Comparison of ENCODE assay signal across 9 cellular contexts in the genomic region with DNA sequence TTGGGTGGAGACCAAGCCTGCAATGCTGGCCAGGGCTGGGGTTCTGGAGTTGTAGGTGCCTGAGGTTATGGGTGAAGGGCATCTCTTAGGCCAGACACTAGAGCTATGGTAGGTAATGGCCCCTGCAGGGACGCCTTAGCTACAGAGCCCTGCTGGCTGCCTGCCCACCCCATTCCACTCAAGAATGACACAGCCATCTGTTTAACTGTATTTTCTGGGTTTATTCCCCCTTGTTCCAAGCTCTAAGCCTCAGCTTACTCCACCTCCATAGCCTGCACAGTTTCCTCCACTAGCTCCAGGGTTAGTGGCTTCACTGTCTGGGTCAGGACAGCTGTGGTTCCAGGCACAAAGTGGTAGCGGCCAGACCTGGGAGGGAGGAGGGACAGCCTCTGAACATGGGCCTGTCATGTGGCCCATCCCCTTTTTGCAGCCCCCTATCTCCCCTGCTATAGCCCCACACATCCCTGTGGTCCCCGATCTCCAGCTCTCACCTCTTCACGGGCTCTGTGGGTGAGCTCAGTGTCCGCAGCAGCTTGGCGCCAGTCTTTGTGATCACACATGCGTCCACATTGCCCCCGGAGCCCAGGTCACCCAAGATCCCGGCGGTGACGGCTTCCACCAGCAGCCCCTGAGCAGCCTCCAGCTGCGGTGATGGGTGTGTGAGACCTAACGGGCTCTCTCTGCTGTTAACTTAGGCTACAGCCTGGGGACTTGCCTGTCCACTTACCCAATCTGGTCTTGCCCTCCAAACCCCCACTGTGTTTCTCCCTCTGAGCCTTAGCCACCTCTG. TPM values are rescaled to one million over a fixed set of nuclear protein-coding genes. Genes with fewer than 3 reads are reported as not detected.
DNase-seq lines count a peak whose midpoint lies in the region; ATAC-seq, FAIRE-seq and TF ChIP-seq lines count a peak whose summit lies in the region.
"Had no signal": no experiment of that assay in that cellular context is flagged by ENCODE, and none has a peak within 500 bp of the region (broad histone marks: within the 10 kb centered on the region; RNA-seq: fewer than 3 reads in every experiment).

No MANE protein-coding gene starts in this region.

- H3K4me3 ChIP-seq in ACC112 (ENCODE audit: low read depth, low read length) (peak overlapping the region; percentile 90), K562 (peak overlapping the region; percentile 85)

- CTCF ChIA-PET in K562 (lab: Yijun Ruan, JAX; ENCODE audit: low intra/inter-chr PET ratio), result interaction anchor here (0.7 kb wide), 1 partner anchor 295 kb away, joined by 3 read pairs; no protein-coding TSS in a partner anchor

- intact Hi-C loops in K562 (cut with micrococcal nuclease), result loop anchor here (5.0 to 10.0 kb wide), 2 partner anchors 108 to 410 kb away; a partner anchor contains a TSS

- H3K9me3 Mint-ChIP-seq in HFFc6 (peaks cover 8% of the 10 kb centered on the region; the same call in 1 of the 2 replicates), mesothelial cell of epicardium (no peaks in the 10 kb centered on the region)

- H3K9ac ChIP-seq in K562 (ENCODE audit: insufficient read depth in 1 of 2, low read depth in 2 of 2, low read length in 2 of 2), result peak overlapping the region; percentile 90 to 98

- no peaks in the 10 kb centered on the region; the same call in 1 of the 2 replicates for H4K20me1 ChIP-seq in K562 (replicated peaks; ENCODE audit: control insufficient read depth, insufficient read depth, low read length)

- in situ Hi-C loops in K562 (cut with MboI), result no loop called here

- peaks cover 29% of the 10 kb centered on the region for H3K4me1 Mint-ChIP-seq in HFFc6 (ENCODE audit: low read depth)
- H3K4me1 Mint-ChIP-seq in mesothelial cell of epicardium, result peaks cover 20% of the 10 kb centered on the region

- BruUV-seq in K562 (replicated peaks; lab: Mats Ljungman, UMichigan), result TSS peak; percentile 65

- H3K27me3 Mint-ChIP-seq in HFFc6 (ENCODE audit: insufficient read depth), result peaks cover 30% of the 10 kb centered on the region
- no peaks in the 10 kb centered on the region for H3K27me3 Mint-ChIP-seq in mesothelial cell of epicardium (ENCODE audit: low read depth)

- DNase-seq in HFFc6 (no peak), K562 (ENCODE audit: extremely low read depth in 1 of 4, low spot score in 3 of 4) (peak; percentile 37 to 47 (median 44)), mesothelial cell of epicardium (ENCODE audit: low spot score in 2 of 2, unreplicated experiment in 2 of 2) (no peak), cortex of kidney (lab: John Stamatoyannopoulos, UW) (no peak), DMS153 (lab: John Stamatoyannopoulos, UW) (no peak)
- DNase-seq: NCI-H526 treated with DMSO at 0.1 percent for 48 hours had no signal

- H3K27ac ChIP-seq in ACC112 (ENCODE audit: low read depth, low read length) (no peak overlapping the region), K562 (ENCODE audit: extremely low read depth, low read depth, low read length) (peak overlapping the region; percentile 66)

- no peaks in the 10 kb centered on the region for H3K9me3 ChIP-seq in K562 (replicated peaks; ENCODE audit: control insufficient read depth, insufficient read depth, low read depth, low read length)

- peak overlapping the region; percentile 99 for H3K4me3 Mint-ChIP-seq in HFFc6
- H3K4me3 Mint-ChIP-seq in mesothelial cell of epicardium, result peak overlapping the region; percentile 100

- TF ChIP-seq CTCF in HFFc6 (IDR thresholded peaks at IDR 0.05), result no peak
- no peak for TF ChIP-seq CTCF in K562 (IDR thresholded peaks at IDR 0.05 in 2 of 3, conservative IDR thresholded peaks at IDR 0.05 in 1 of 3; ENCODE audit: insufficient read depth in 2 of 3, low read depth in 1 of 3, low read length in 3 of 3)
- TF ChIP-seq CTCF in mesothelial cell of epicardium (IDR thresholded peaks at IDR 0.05; ENCODE audit: unreplicated experiment), result no peak

- H3K79me2 ChIP-seq in ACC112 (ENCODE audit: control insufficient read depth, insufficient read depth, low read length, unreplicated experiment) (peaks cover 5% of the 10 kb centered on the region), K562 (ENCODE audit: control insufficient read depth, insufficient read depth, low read length) (peaks cover 42% of the 10 kb centered on the region)

- peak; percentile 71 for FAIRE-seq in K562 (lab: Jason Lieb, UNC)

- peak overlapping the region; percentile 99 for H3K4me2 ChIP-seq in K562 (ENCODE audit: insufficient read depth, low read length)

- H3K9me1 ChIP-seq in K562 (ENCODE audit: control insufficient read depth, insufficient read depth, low read length), result no peaks in the 10 kb centered on the region

- H3K36me3 ChIP-seq in ACC112 (ENCODE audit: insufficient read depth, low read length) (no peaks in the 10 kb centered on the region), K562 (ENCODE audit: control insufficient read depth, insufficient read depth, low read length) (peaks cover 31% of the 10 kb centered on the region; the same call in 2 of the 3 replicates)

- ATAC-seq in K562 (peak; percentile 16), HG02642 (IDR thresholded peaks at IDR 0.05; ENCODE audit: poor library complexity, unreplicated experiment) (no peak), HG02981 (IDR thresholded peaks at IDR 0.05; ENCODE audit: unreplicated experiment) (no peak)

- H2AFZ ChIP-seq in ACC112 (ENCODE audit: low read length, unreplicated experiment), result no peak overlapping the region
- peak overlapping the region; percentile 95 for H2AFZ ChIP-seq in K562 (ENCODE audit: low read depth, low read length)

- H3K36me3 Mint-ChIP-seq in HFFc6 (ENCODE audit: low read depth) (no peaks in the 10 kb centered on the region; the same call in 1 of the 2 replicates), mesothelial cell of epicardium (no peaks in the 10 kb centered on the region)

- POLR2A ChIA-PET in K562 (lab: Yijun Ruan, JAX), result interaction anchor here (0.5 to 1.7 kb wide), 22 partner anchors 7 to 421 kb away, joined by 3 to 8 read pairs (median 3); a partner anchor contains a TSS

- 6% methylated on average over 13 of the region's 13 CpGs for WGBS in K562 (ENCODE audit: insufficient coverage, low coverage, missing lambda C conversion rate)

- H3K4me1 ChIP-seq in ACC112 (ENCODE audit: control insufficient read depth, insufficient read depth, low read length, unreplicated experiment), result peaks cover 17% of the 10 kb centered on the region
- peaks cover 17 to 65% of the 10 kb centered on the region in 2 experiments for H3K4me1 ChIP-seq in K562 (replicated peaks in 1 of 2; ENCODE audit: control insufficient read depth in 2 of 2, insufficient read depth in 2 of 2, low read length in 2 of 2)

- TF ChIP-seq RAD21 in K562 (CRISPR knock-in tag; conservative IDR thresholded peaks at IDR 0.05 in 1 of 2, IDR thresholded peaks at IDR 0.05 in 1 of 2), result no peak

- H3K27ac Mint-ChIP-seq in HFFc6, result peak overlapping the region; percentile 92
- peak overlapping the region; percentile 44 for H3K27ac Mint-ChIP-seq in mesothelial cell of epicardium

- TF ChIP-seq EP300 in K562 (IDR thresholded peaks at IDR 0.05; ENCODE audit: low read length), result no peak

- TF ChIP-seq POLR2A in K562 (conservative IDR thresholded peaks at IDR 0.05), result no peak

- no peaks in the 10 kb centered on the region for H3K27me3 ChIP-seq in ACC112 (ENCODE audit: insufficient read depth, low read length)
- no peaks in the 10 kb centered on the region for H3K27me3 ChIP-seq in K562 (ENCODE audit: control insufficient read depth in 2 of 2, insufficient read depth in 2 of 2, low read length in 2 of 2)

RNA-seq across cellular contexts. Expression of a gene that starts 2.1 kb away (rescaled TPM):
- 10 to 100 TPM; 36.3 to 49.7 (median 40.0) TPM for total RNA-seq in HFFc6 (2021; fragmentation: NEBNext Ultra II Directional; extraction: Animal tissue kit (Norgen Biotek cat#: 25700))
- total RNA-seq in K562 (2011; cell fraction: chromatin; rRNA removed; ENCODE audit: low replicate concordance), result 1.6 and 9.1 TPM in 2 replicates
- 14.7 and 18.7 TPM in 2 replicates for total RNA-seq in K562 (2011; cell fraction: nucleolus; rRNA removed)
- 7.4 and 9.6 TPM in 2 replicates for total RNA-seq in K562 (2011; cell fraction: nucleoplasm; rRNA removed)
- 101 and 105 TPM in 2 replicates for total RNA-seq in K562 (2014; rRNA removed)
- 17.9 and 24.9 TPM in 2 replicates for total RNA-seq in K562 (2014; rRNA removed; fragmentation: Illumina TruSeq; extraction: Trizol)
- 53.1 and 53.4 TPM in 2 replicates for total RNA-seq in K562 (2015; rRNA removed; fragmentation: Illumina TruSeq; extraction: Trizol)
- total RNA-seq in K562 (2021), result 73.0 and 73.1 TPM in 2 replicates
- 17.3 and 21.0 TPM in 2 replicates for polyA plus RNA-seq in K562 (2011; rRNA removed)
- polyA plus RNA-seq in K562 (2011; cell fraction: cytosol; rRNA removed), result 46.1 and 143 TPM in 2 replicates
- polyA plus RNA-seq in K562 (2011; cell fraction: nucleus; rRNA removed), result 17.2 and 24.0 TPM in 2 replicates
- polyA plus RNA-seq in K562 (2012), result 84.8 and 94.3 TPM in 2 replicates
- 11.7 and 44.6 TPM in 2 replicates for polyA plus RNA-seq in K562 (2014; fragmentation: Illumina TruSeq; extraction: Trizol)
- polyA plus RNA-seq in K562 (2014; fragmentation: Nextera tagmentation; extraction: Ambion mirVana), result 10 to 100 TPM; 33.5 to 51.0 TPM
- polyA plus RNA-seq in K562 (2014; rRNA removed), result 94.1 and 118 TPM in 2 replicates
- polyA minus RNA-seq in K562 (2011; rRNA and poly(A)+ RNA removed), result 2.5 and 3.3 TPM in 2 replicates
- polyA minus RNA-seq in K562 (2011; cell fraction: cytosol; rRNA and poly(A)+ RNA removed), result 20.3 and 25.1 TPM in 2 replicates
- 13.1 and 14.0 TPM in 2 replicates for polyA minus RNA-seq in K562 (2011; cell fraction: nucleus; rRNA and poly(A)+ RNA removed)
- 14.0 to 17.2 TPM (median 16.7 TPM) in 3 replicates for total RNA-seq in mesothelial cell of epicardium

RNA-seq across cellular contexts. Expression of a gene that starts 2.8 kb away (rescaled TPM):
- total RNA-seq in HFFc6 (2021; fragmentation: NEBNext Ultra II Directional; extraction: Animal tissue kit (Norgen Biotek cat#: 25700)), result under 1 TPM; 0.25 to 0.63 (median 0.43) TPM
- 6.7 and 9.8 TPM in 2 replicates for total RNA-seq in K562 (2011; cell fraction: chromatin; rRNA removed; ENCODE audit: low replicate concordance)
- 9.2 and 10.8 TPM in 2 replicates for total RNA-seq in K562 (2011; cell fraction: nucleolus; rRNA removed)
- total RNA-seq in K562 (2011; cell fraction: nucleoplasm; rRNA removed), result 3.4 and 3.5 TPM in 2 replicates
- total RNA-seq in K562 (2014; rRNA removed), result 4.0 and 5.6 TPM in 2 replicates
- 2.0 and 2.4 TPM in 2 replicates for total RNA-seq in K562 (2014; rRNA removed; fragmentation: Illumina TruSeq; extraction: Trizol)
- total RNA-seq in K562 (2015; rRNA removed; fragmentation: Illumina TruSeq; extraction: Trizol), result 2.4 and 3.4 TPM in 2 replicates
- total RNA-seq in K562 (2021), result 3.8 and 4.1 TPM in 2 replicates
- polyA plus RNA-seq in K562 (2011; rRNA removed), result 1.4 TPM in 2 replicates
- polyA plus RNA-seq in K562 (2011; cell fraction: cytosol; rRNA removed), result 2.0 and 5.9 TPM in 2 replicates
- 4.2 and 10.5 TPM in 2 replicates for polyA plus RNA-seq in K562 (2011; cell fraction: nucleus; rRNA removed)
- 1.8 and 4.6 TPM in 2 replicates for polyA plus RNA-seq in K562 (2012)
- polyA plus RNA-seq in K562 (2014; fragmentation: Illumina TruSeq; extraction: Trizol), result 3.3 TPM in 2 replicates
- 1 to 10 TPM; 1.7 to 2.5 TPM for polyA plus RNA-seq in K562 (2014; fragmentation: Nextera tagmentation; extraction: Ambion mirVana)
- 5.2 and 5.5 TPM in 2 replicates for polyA plus RNA-seq in K562 (2014; rRNA removed)
- 0.75 and 1.7 TPM in 2 replicates for polyA minus RNA-seq in K562 (2011; rRNA and poly(A)+ RNA removed)
- polyA minus RNA-seq in K562 (2011; cell fraction: cytosol; rRNA and poly(A)+ RNA removed), result 0.95 and 1.7 TPM in 2 replicates
- 0.78 and 2.2 TPM in 2 replicates for polyA minus RNA-seq in K562 (2011; cell fraction: nucleus; rRNA and poly(A)+ RNA removed)
- 1.00 to 1.5 TPM (median 1.4 TPM) in 3 replicates for total RNA-seq in mesothelial cell of epicardium

RNA-seq across cellular contexts. Expression of a gene that starts 9.4 kb away (rescaled TPM):
- 10 to 100 TPM; 17.6 to 21.8 (median 19.8) TPM for total RNA-seq in HFFc6 (2021; fragmentation: NEBNext Ultra II Directional; extraction: Animal tissue kit (Norgen Biotek cat#: 25700))
- total RNA-seq in K562 (2011; cell fraction: chromatin; rRNA removed; ENCODE audit: low replicate concordance), result 40.9 and 121 TPM in 2 replicates
- total RNA-seq in K562 (2011; cell fraction: nucleolus; rRNA removed), result 59.7 and 75.9 TPM in 2 replicates
- total RNA-seq in K562 (2011; cell fraction: nucleoplasm; rRNA removed), result 41.1 and 47.6 TPM in 2 replicates
- total RNA-seq in K562 (2014; rRNA removed) (6.8 and 9.0 TPM in 2 replicates), K562 (2014; rRNA removed; fragmentation: Illumina TruSeq; extraction: Trizol) (3.0 and 3.2 TPM in 2 replicates), K562 (2015; rRNA removed; fragmentation: Illumina TruSeq; extraction: Trizol) (4.1 and 4.5 TPM in 2 replicates), K562 (2021) (14.2 and 21.0 TPM in 2 replicates), mesothelial cell of epicardium (68.5 to 73.8 TPM (median 68.8 TPM) in 3 replicates)
- polyA plus RNA-seq in K562 (2011; rRNA removed) (6.7 and 14.9 TPM in 2 replicates), K562 (2014; fragmentation: Illumina TruSeq; extraction: Trizol) (5.0 and 5.6 TPM in 2 replicates), K562 (2014; fragmentation: Nextera tagmentation; extraction: Ambion mirVana) (under 1 TPM; 0.46 to 0.94 TPM), K562 (2014; rRNA removed) (7.6 and 14.9 TPM in 2 replicates)
- polyA plus RNA-seq in K562 (2011; cell fraction: cytosol; rRNA removed), result 9.5 and 10.8 TPM in 2 replicates
- 72.6 and 86.1 TPM in 2 replicates for polyA plus RNA-seq in K562 (2011; cell fraction: nucleus; rRNA removed)
- polyA plus RNA-seq in K562 (2012), result 14.1 and 15.5 TPM in 2 replicates
- 1.5 and 2.2 TPM in 2 replicates for polyA minus RNA-seq in K562 (2011; rRNA and poly(A)+ RNA removed)
- 2.3 and 6.2 TPM in 2 replicates for polyA minus RNA-seq in K562 (2011; cell fraction: cytosol; rRNA and poly(A)+ RNA removed)
- 8.9 and 10.0 TPM in 2 replicates for polyA minus RNA-seq in K562 (2011; cell fraction: nucleus; rRNA and poly(A)+ RNA removed)

RNA-seq across cellular contexts. Expression of a gene that starts 33.9 kb away (rescaled TPM):
- total RNA-seq in HFFc6 (2021; fragmentation: NEBNext Ultra II Directional; extraction: Animal tissue kit (Norgen Biotek cat#: 25700)), result 100 to 1,000 TPM in 1 of 6 experiments, 10 to 100 TPM in 5; 89.8 to 113 (median 98.9) TPM
- total RNA-seq in K562 (2011; cell fraction: chromatin; rRNA removed; ENCODE audit: low replicate concordance), result 178 and 539 TPM in 2 replicates
- 265 and 279 TPM in 2 replicates for total RNA-seq in K562 (2011; cell fraction: nucleolus; rRNA removed)
- total RNA-seq in K562 (2011; cell fraction: nucleoplasm; rRNA removed), result 167 and 175 TPM in 2 replicates
- 15.0 and 16.9 TPM in 2 replicates for total RNA-seq in K562 (2014; rRNA removed)
- total RNA-seq in K562 (2014; rRNA removed; fragmentation: Illumina TruSeq; extraction: Trizol), result 9.9 and 10.0 TPM in 2 replicates
- 10.4 and 11.6 TPM in 2 replicates for total RNA-seq in K562 (2015; rRNA removed; fragmentation: Illumina TruSeq; extraction: Trizol)
- total RNA-seq in K562 (2021), result 32.8 and 43.5 TPM in 2 replicates
- polyA plus RNA-seq in K562 (2011; rRNA removed), result 22.9 and 48.4 TPM in 2 replicates
- polyA plus RNA-seq in K562 (2011; cell fraction: cytosol; rRNA removed), result 30.2 and 36.7 TPM in 2 replicates
- polyA plus RNA-seq in K562 (2011; cell fraction: nucleus; rRNA removed), result 238 and 295 TPM in 2 replicates
- 24.3 and 29.4 TPM in 2 replicates for polyA plus RNA-seq in K562 (2012)
- polyA plus RNA-seq in K562 (2014; fragmentation: Illumina TruSeq; extraction: Trizol), result 24.1 and 30.0 TPM in 2 replicates
- 1 to 10 TPM in 1 of 2 experiments, under 1 TPM in 1; 0.75 to 1.8 TPM for polyA plus RNA-seq in K562 (2014; fragmentation: Nextera tagmentation; extraction: Ambion mirVana)
- polyA plus RNA-seq in K562 (2014; rRNA removed), result 25.1 and 32.7 TPM in 2 replicates
- 24.9 and 34.3 TPM in 2 replicates for polyA minus RNA-seq in K562 (2011; rRNA and poly(A)+ RNA removed)
- polyA minus RNA-seq in K562 (2011; cell fraction: cytosol; rRNA and poly(A)+ RNA removed), result 24.5 and 42.6 TPM in 2 replicates
- 67.9 and 90.5 TPM in 2 replicates for polyA minus RNA-seq in K562 (2011; cell fraction: nucleus; rRNA and poly(A)+ RNA removed)
- 129 to 155 TPM (median 140 TPM) in 3 replicates for total RNA-seq in mesothelial cell of epicardium

RNA-seq across cellular contexts. Expression of a gene that starts 41.4 kb away (rescaled TPM):
- total RNA-seq in HFFc6 (2021; fragmentation: NEBNext Ultra II Directional; extraction: Animal tissue kit (Norgen Biotek cat#: 25700)), result 10 to 100 TPM; 25.2 to 34.1 (median 29.3) TPM
- total RNA-seq in K562 (2011; cell fraction: chromatin; rRNA removed; ENCODE audit: low replicate concordance), result 20.7 and 55.9 TPM in 2 replicates
- 27.2 and 30.7 TPM in 2 replicates for total RNA-seq in K562 (2011; cell fraction: nucleolus; rRNA removed)
- total RNA-seq in K562 (2011; cell fraction: nucleoplasm; rRNA removed), result 23.5 and 24.8 TPM in 2 replicates
- total RNA-seq in K562 (2014; rRNA removed), result 6.7 and 6.9 TPM in 2 replicates
- total RNA-seq in K562 (2014; rRNA removed; fragmentation: Illumina TruSeq; extraction: Trizol), result 3.7 and 4.6 TPM in 2 replicates
- total RNA-seq in K562 (2015; rRNA removed; fragmentation: Illumina TruSeq; extraction: Trizol), result 7.7 and 9.4 TPM in 2 replicates
- 17.1 and 20.9 TPM in 2 replicates for total RNA-seq in K562 (2021)
- polyA plus RNA-seq in K562 (2011; rRNA removed), result 15.7 and 18.9 TPM in 2 replicates
- polyA plus RNA-seq in K562 (2011; cell fraction: cytosol; rRNA removed), result 24.6 and 37.2 TPM in 2 replicates
- polyA plus RNA-seq in K562 (2011; cell fraction: nucleus; rRNA removed), result 21.2 and 32.6 TPM in 2 replicates
- 15.2 and 29.4 TPM in 2 replicates for polyA plus RNA-seq in K562 (2012)
- 11.8 and 15.4 TPM in 2 replicates for polyA plus RNA-seq in K562 (2014; fragmentation: Illumina TruSeq; extraction: Trizol)
- 1 to 10 TPM in 1 of 2 experiments, under 1 TPM in 1; 0.96 to 1.0 TPM for polyA plus RNA-seq in K562 (2014; fragmentation: Nextera tagmentation; extraction: Ambion mirVana)
- 10.7 and 12.1 TPM in 2 replicates for polyA plus RNA-seq in K562 (2014; rRNA removed)
- 13.8 and 19.3 TPM in 2 replicates for polyA minus RNA-seq in K562 (2011; rRNA and poly(A)+ RNA removed)
- polyA minus RNA-seq in K562 (2011; cell fraction: cytosol; rRNA and poly(A)+ RNA removed), result 15.1 and 16.6 TPM in 2 replicates
- polyA minus RNA-seq in K562 (2011; cell fraction: nucleus; rRNA and poly(A)+ RNA removed), result 11.6 and 11.7 TPM in 2 replicates
- total RNA-seq in mesothelial cell of epicardium, result 41.5 to 44.5 TPM (median 43.3 TPM) in 3 replicates

Comparison
In these comparisons a context has a peak if more than half of its experiments do, and no peak if none do; other contexts are left out.
1. DNase-seq: peak in K562 (4 of 4); none in HFFc6 (single experiment), mesothelial cell of epicardium (0 of 2), cortex of kidney (single experiment) and DMS153 (single experiment).